Comparison of ENCODE assay signal across 1 cellular context in genomic region chr15:63322541-63322940, GRCh38.
TF ChIP-seq lines count a peak whose summit lies in the region.

No MANE protein-coding gene starts in this region.

TF ChIP-seq in IMR-90, 13 proteins besides CTCF, POLR2A, EP300 and RAD21 (continued from another document):
- TF ChIP-seq ELK1 (IDR thresholded peaks at IDR 0.05; ENCODE audit: borderline replicate concordance, low read depth, low read length) (no peak), NFE2L2 (IDR thresholded peaks at IDR 0.05; ENCODE audit: low read depth, low read length) (no peak), MXI1 (IDR thresholded peaks at IDR 0.05; ENCODE audit: borderline replicate concordance, low read depth, low read length) (no peak), RCOR1 (IDR thresholded peaks at IDR 0.05; ENCODE audit: insufficient replicate concordance, low read length) (no peak), CHD1 (IDR thresholded peaks at IDR 0.05; ENCODE audit: low read depth, low read length) (no peak), MAFK (IDR thresholded peaks at IDR 0.05; ENCODE audit: low read depth, low read length) (no peak), MAZ (IDR thresholded peaks at IDR 0.05; ENCODE audit: borderline replicate concordance, low read depth, low read length) (no peak)
TF ChIP-seq in IMR-90: peak in this region for 0.
